1 cellular context compared by ENCODE assay signal in genomic region chr6:53735896-53736295, GRCh38.
TF ChIP-seq lines count a peak whose summit lies in the region.

No MANE protein-coding gene starts in this region.

TF ChIP-seq in HepG2, 621 proteins besides CTCF, POLR2A, EP300 and RAD21 (continued from another document):
- TF ChIP-seq AKNA (CRISPR knock-in tag; IDR thresholded peaks at IDR 0.05; ENCODE audit: borderline replicate concordance) (no peak), ZNF773 (CRISPR knock-in tag; IDR thresholded peaks at IDR 0.05; ENCODE audit: borderline replicate concordance) (no peak), STAG1 (CRISPR knock-in tag; IDR thresholded peaks at IDR 0.05) (no peak), ZNF556 (CRISPR knock-in tag; IDR thresholded peaks at IDR 0.05; ENCODE audit: borderline replicate concordance) (no peak), TBX3 (IDR thresholded peaks at IDR 0.05; ENCODE audit: borderline replicate concordance) (no peak), TOE1 (CRISPR knock-in tag; IDR thresholded peaks at IDR 0.05) (no peak), ZFX (CRISPR knock-in tag; IDR thresholded peaks at IDR 0.05; ENCODE audit: low read depth) (no peak), ZNF543 (CRISPR knock-in tag; IDR thresholded peaks at IDR 0.05) (no peak), ZSCAN25 (CRISPR knock-in tag; IDR thresholded peaks at IDR 0.05) (no peak), ZNF354B (CRISPR knock-in tag; IDR thresholded peaks at IDR 0.05) (no peak), ZNF570 (CRISPR knock-in tag; IDR thresholded peaks at IDR 0.05; ENCODE audit: borderline replicate concordance) (no peak), ZNF331 (CRISPR knock-in tag; IDR thresholded peaks at IDR 0.05) (no peak), ZC3H4 (CRISPR knock-in tag; IDR thresholded peaks at IDR 0.05; ENCODE audit: borderline replicate concordance) (no peak), ZFP36 (IDR thresholded peaks at IDR 0.05; ENCODE audit: borderline replicate concordance, low read depth, low read length, partially characterized antibody) (no peak)
- TF ChIP-seq, protein P1, sequence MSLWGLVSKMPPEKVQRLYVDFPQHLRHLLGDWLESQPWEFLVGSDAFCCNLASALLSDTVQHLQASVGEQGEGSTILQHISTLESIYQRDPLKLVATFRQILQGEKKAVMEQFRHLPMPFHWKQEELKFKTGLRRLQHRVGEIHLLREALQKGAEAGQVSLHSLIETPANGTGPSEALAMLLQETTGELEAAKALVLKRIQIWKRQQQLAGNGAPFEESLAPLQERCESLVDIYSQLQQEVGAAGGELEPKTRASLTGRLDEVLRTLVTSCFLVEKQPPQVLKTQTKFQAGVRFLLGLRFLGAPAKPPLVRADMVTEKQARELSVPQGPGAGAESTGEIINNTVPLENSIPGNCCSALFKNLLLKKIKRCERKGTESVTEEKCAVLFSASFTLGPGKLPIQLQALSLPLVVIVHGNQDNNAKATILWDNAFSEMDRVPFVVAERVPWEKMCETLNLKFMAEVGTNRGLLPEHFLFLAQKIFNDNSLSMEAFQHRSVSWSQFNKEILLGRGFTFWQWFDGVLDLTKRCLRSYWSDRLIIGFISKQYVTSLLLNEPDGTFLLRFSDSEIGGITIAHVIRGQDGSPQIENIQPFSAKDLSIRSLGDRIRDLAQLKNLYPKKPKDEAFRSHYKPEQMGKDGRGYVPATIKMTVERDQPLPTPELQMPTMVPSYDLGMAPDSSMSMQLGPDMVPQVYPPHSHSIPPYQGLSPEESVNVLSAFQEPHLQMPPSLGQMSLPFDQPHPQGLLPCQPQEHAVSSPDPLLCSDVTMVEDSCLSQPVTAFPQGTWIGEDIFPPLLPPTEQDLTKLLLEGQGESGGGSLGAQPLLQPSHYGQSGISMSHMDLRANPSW (CRISPR knock-in tag; IDR thresholded peaks at IDR 0.05; ENCODE audit: borderline replicate concordance): no peak
TF ChIP-seq in HepG2: peak in this region for 0.
